ENCODE assay signal across 36 cellular contexts in genomic region chr17:69265873-69266272, GRCh38. TPM values are rescaled to one million over a fixed set of nuclear protein-coding genes. Genes with fewer than 3 reads are reported as not detected.
"Had no signal": no experiment of that assay in that cellular context is flagged by ENCODE, and none has a peak within 500 bp of the region (broad histone marks: within the 10 kb centered on the region; RNA-seq: fewer than 3 reads in every experiment).

No MANE protein-coding gene starts in this region.

- DNase-seq: activated B cell treated with CpG ODN at 0.5 μM for 24 hours; activated CD4-positive, alpha-beta memory T cell treated with anti-CD3 and anti-CD28 coated beads, Interleukin-2, amount 10 ng/mL, durations not matched to agents 7 days and 5 days; activated CD4-positive, alpha-beta T cell treated with anti-CD3 and anti-CD28 coated beads for 48 hours; activated CD4-positive, alpha-beta T cell treated with anti-CD3 and anti-CD28 coated beads, Interleukin-2, amount 10 ng/mL, durations not matched to agents 7 days and 5 days; activated CD4-positive, alpha-beta T cell treated with anti-CD3 and anti-CD28 coated beads, Interleukin-2, amount 50 U/mL, for 48 hours; activated CD4-positive, CD25-positive, alpha-beta regulatory T cell treated with anti-CD3 and anti-CD28 coated beads, Interleukin-2, amount 50 U/mL, for 72 hours; activated CD8-positive, alpha-beta memory T cell treated with anti-CD3 and anti-CD28 coated beads for 24 hours; activated CD8-positive, alpha-beta memory T cell treated with anti-CD3 and anti-CD28 coated beads, Interleukin-2, amount 10 ng/mL, durations not matched to agents 7 days and 5 days; activated CD8-positive, alpha-beta memory T cell treated with anti-CD3 and anti-CD28 coated beads, Interleukin-2, amount 50 U/mL, for 48 hours; activated CD8-positive, alpha-beta T cell treated with anti-CD3 and anti-CD28 coated beads, Interleukin-2, amount 10 ng/mL, durations not matched to agents 7 days and 5 days; activated effector memory CD4-positive, alpha-beta T cell treated with Interleukin-2 at 50 U/mL for 16 hours; activated gamma-delta T cell; activated naive CD4-positive, alpha-beta T cell treated with anti-CD3 and anti-CD28 coated beads, Interleukin-2, amount 10 ng/mL, durations not matched to agents 7 days and 5 days; activated naive CD4-positive, alpha-beta T cell treated with Interleukin-2 at 50 U/mL for 16 hours; activated naive CD8-positive, alpha-beta T cell treated with anti-CD3 and anti-CD28 coated beads, Interleukin-2, amount 10 ng/mL, durations not matched to agents 7 days and 5 days; activated naive CD8-positive, alpha-beta T cell treated with anti-CD3 and anti-CD28 coated beads, Interleukin-2, amount 50 U/mL, for 24 hours; activated T-cell treated with anti-CD3 and anti-CD28 coated beads, Interleukin-2, amount 50 U/mL, for 24 hours; activated T-cell treated with anti-CD3 and anti-CD28 coated beads, Interleukin-2, amount 50 U/mL, for 48 hours; amygdala; anterior cingulate cortex; caudate nucleus; cerebellar nuclear complex; T-helper 2 cell; T-helper 9 cell had no signal

- FAIRE-seq: bronchial epithelial cell, TTC549 had no signal

- H3K27ac ChIP-seq: ascending aorta, cardiac muscle cell, VCaP had no signal

- H3K4me3 Mint-ChIP-seq: activated B cell treated with CpG ODN at 0.5 μM for 24 hours; activated CD4-positive, alpha-beta memory T cell treated with anti-CD3 and anti-CD28 coated beads, Interleukin-2, amount 10 ng/mL, durations not matched to agents 7 days and 5 days; activated CD4-positive, alpha-beta T cell treated with anti-CD3 and anti-CD28 coated beads, Interleukin-2, amount 10 ng/mL, durations not matched to agents 7 days and 5 days; activated CD8-positive, alpha-beta memory T cell treated with anti-CD3 and anti-CD28 coated beads, Interleukin-2, amount 10 ng/mL, durations not matched to agents 7 days and 5 days; activated CD8-positive, alpha-beta T cell treated with anti-CD3 and anti-CD28 coated beads, Interleukin-2, amount 10 ng/mL, durations not matched to agents 7 days and 5 days; activated naive CD4-positive, alpha-beta T cell treated with anti-CD3 and anti-CD28 coated beads, Interleukin-2, amount 10 ng/mL, durations not matched to agents 7 days and 5 days; activated naive CD4-positive, alpha-beta T cell treated with anti-CD3 and anti-CD28 coated beads, Interleukin-2, amount 50 U/mL, for 24 hours; activated naive CD8-positive, alpha-beta T cell; activated naive CD8-positive, alpha-beta T cell treated with anti-CD3 and anti-CD28 coated beads, Interleukin-2, amount 10 ng/mL, durations not matched to agents 7 days and 5 days; activated naive CD8-positive, alpha-beta T cell treated with anti-CD3 and anti-CD28 coated beads, Interleukin-2, amount 50 U/mL, for 24 hours; activated T-cell treated with anti-CD3 and anti-CD28 coated beads, Interleukin-2, amount 50 U/mL, for 24 hours; brain; central memory CD8-positive, alpha-beta T cell; T-helper 1 cell treated with Interleukin-12 subunit alpha and Interleukin-12 subunit beta and Interleukin-4 antibody, amounts not matched to agents 30 μg/mL and 1 μg/mL, for 36 hours; T-helper 2 cell treated with Interferon-gamma antibody and Interleukin-4, amounts not matched to agents 5 μg/mL and 100 μg/mL, for 36 hours had no signal

- H3K9me3 Mint-ChIP-seq: activated B cell treated with CpG ODN at 0.5 μM for 24 hours; activated CD4-positive, alpha-beta memory T cell treated with anti-CD3 and anti-CD28 coated beads, Interleukin-2, amount 10 ng/mL, durations not matched to agents 7 days and 5 days; activated CD4-positive, alpha-beta T cell treated with anti-CD3 and anti-CD28 coated beads, Interleukin-2, amount 10 ng/mL, durations not matched to agents 7 days and 5 days; activated naive CD4-positive, alpha-beta T cell treated with anti-CD3 and anti-CD28 coated beads, Interleukin-2, amount 10 ng/mL, durations not matched to agents 7 days and 5 days; activated naive CD4-positive, alpha-beta T cell treated with anti-CD3 and anti-CD28 coated beads, Interleukin-2, amount 50 U/mL, for 24 hours; activated naive CD8-positive, alpha-beta T cell treated with anti-CD3 and anti-CD28 coated beads, Interleukin-2, amount 10 ng/mL, durations not matched to agents 7 days and 5 days; activated naive CD8-positive, alpha-beta T cell treated with anti-CD3 and anti-CD28 coated beads, Interleukin-2, amount 50 U/mL, for 24 hours; activated T-cell treated with anti-CD3 and anti-CD28 coated beads, Interleukin-2, amount 50 U/mL, for 24 hours; activated T-helper 2 cell treated with anti-CD3 and anti-CD28 coated beads, Interferon-gamma antibody, Interleukin-2, Interleukin-4, amounts not matched to agents 10 μg/mL and 5 μg/mL and 100 μg/mL, durations not matched to agents 14 hours and 24 hours and 36 hours; brain; central memory CD8-positive, alpha-beta T cell; T-helper 1 cell treated with Interleukin-12 subunit alpha and Interleukin-12 subunit beta and Interleukin-4 antibody, amounts not matched to agents 30 μg/mL and 1 μg/mL, for 36 hours; T-helper 2 cell treated with Interferon-gamma antibody and Interleukin-4, amounts not matched to agents 5 μg/mL and 100 μg/mL, for 36 hours had no signal

- H3K4me1 Mint-ChIP-seq: activated B cell treated with CpG ODN at 0.5 μM for 24 hours; activated CD4-positive, alpha-beta memory T cell treated with anti-CD3 and anti-CD28 coated beads, Interleukin-2, amount 10 ng/mL, durations not matched to agents 7 days and 5 days; activated naive CD4-positive, alpha-beta T cell treated with anti-CD3 and anti-CD28 coated beads, Interleukin-2, amount 10 ng/mL, durations not matched to agents 7 days and 5 days; activated naive CD4-positive, alpha-beta T cell treated with anti-CD3 and anti-CD28 coated beads, Interleukin-2, amount 50 U/mL, for 24 hours; brain; central memory CD8-positive, alpha-beta T cell had no signal

- H3K9me3 ChIP-seq: ascending aorta had no signal

- H3K36me3 ChIP-seq: ascending aorta, cardiac muscle cell had no signal

- H3K4me1 ChIP-seq: ascending aorta had no signal

- H3K27me3 Mint-ChIP-seq: activated B cell treated with CpG ODN at 0.5 μM for 24 hours; activated CD4-positive, alpha-beta memory T cell treated with anti-CD3 and anti-CD28 coated beads, Interleukin-2, amount 10 ng/mL, durations not matched to agents 7 days and 5 days; activated CD4-positive, alpha-beta T cell treated with anti-CD3 and anti-CD28 coated beads, Interleukin-2, amount 10 ng/mL, durations not matched to agents 7 days and 5 days; activated CD8-positive, alpha-beta memory T cell treated with anti-CD3 and anti-CD28 coated beads, Interleukin-2, amount 10 ng/mL, durations not matched to agents 7 days and 5 days; activated naive CD4-positive, alpha-beta T cell treated with anti-CD3 and anti-CD28 coated beads, Interleukin-2, amount 10 ng/mL, durations not matched to agents 7 days and 5 days; activated naive CD4-positive, alpha-beta T cell treated with anti-CD3 and anti-CD28 coated beads, Interleukin-2, amount 50 U/mL, for 24 hours; activated naive CD8-positive, alpha-beta T cell; activated naive CD8-positive, alpha-beta T cell treated with anti-CD3 and anti-CD28 coated beads, Interleukin-2, amount 10 ng/mL, durations not matched to agents 7 days and 5 days; activated naive CD8-positive, alpha-beta T cell treated with anti-CD3 and anti-CD28 coated beads, Interleukin-2, amount 50 U/mL, for 24 hours; activated T-cell treated with anti-CD3 and anti-CD28 coated beads, Interleukin-2, amount 50 U/mL, for 24 hours; brain; central memory CD8-positive, alpha-beta T cell had no signal

- H3K4me3 ChIP-seq: ascending aorta, cardiac muscle cell had no signal

- H3K27ac Mint-ChIP-seq: activated B cell treated with CpG ODN at 0.5 μM for 24 hours; activated CD4-positive, alpha-beta memory T cell treated with anti-CD3 and anti-CD28 coated beads, Interleukin-2, amount 10 ng/mL, durations not matched to agents 7 days and 5 days; activated CD4-positive, alpha-beta T cell treated with anti-CD3 and anti-CD28 coated beads, Interleukin-2, amount 10 ng/mL, durations not matched to agents 7 days and 5 days; activated CD8-positive, alpha-beta memory T cell treated with anti-CD3 and anti-CD28 coated beads, Interleukin-2, amount 10 ng/mL, durations not matched to agents 7 days and 5 days; activated CD8-positive, alpha-beta T cell treated with anti-CD3 and anti-CD28 coated beads, Interleukin-2, amount 10 ng/mL, durations not matched to agents 7 days and 5 days; activated naive CD4-positive, alpha-beta T cell treated with anti-CD3 and anti-CD28 coated beads, Interleukin-2, amount 10 ng/mL, durations not matched to agents 7 days and 5 days; activated naive CD4-positive, alpha-beta T cell treated with anti-CD3 and anti-CD28 coated beads, Interleukin-2, amount 50 U/mL, for 24 hours; activated naive CD8-positive, alpha-beta T cell; activated naive CD8-positive, alpha-beta T cell treated with anti-CD3 and anti-CD28 coated beads, Interleukin-2, amount 10 ng/mL, durations not matched to agents 7 days and 5 days; activated naive CD8-positive, alpha-beta T cell treated with anti-CD3 and anti-CD28 coated beads, Interleukin-2, amount 50 U/mL, for 24 hours; activated T-cell treated with anti-CD3 and anti-CD28 coated beads, Interleukin-2, amount 50 U/mL, for 24 hours; activated T-helper 2 cell treated with anti-CD3 and anti-CD28 coated beads, Interferon-gamma antibody, Interleukin-2, Interleukin-4, amounts not matched to agents 10 μg/mL and 5 μg/mL and 100 μg/mL, durations not matched to agents 14 hours and 24 hours and 36 hours; brain; T-helper 1 cell treated with Interleukin-12 subunit alpha and Interleukin-12 subunit beta and Interleukin-4 antibody, amounts not matched to agents 30 μg/mL and 1 μg/mL, for 36 hours; T-helper 2 cell treated with Interferon-gamma antibody and Interleukin-4, amounts not matched to agents 5 μg/mL and 100 μg/mL, for 36 hours had no signal

- ATAC-seq: activated CD8-positive, alpha-beta memory T cell treated with anti-CD3 and anti-CD28 coated beads, Interleukin-2, amount 10 ng/mL, durations not matched to agents 7 days and 5 days; activated CD8-positive, alpha-beta T cell treated with anti-CD3 and anti-CD28 coated beads, Interleukin-2, amount 10 ng/mL, durations not matched to agents 7 days and 5 days; activated naive CD8-positive, alpha-beta T cell treated with anti-CD3 and anti-CD28 coated beads, Interleukin-2, amount 50 U/mL, for 24 hours had no signal

RNA-seq across cellular contexts. Expression of gene ABCA10, which starts 37.2 kb away (rescaled TPM):
- total RNA-seq: cardiac muscle cell had no signal
- polyA plus RNA-seq: cardiac muscle cell had no signal
